Comparison of ENCODE assay signal across 8 cellular contexts in the genomic region with DNA sequence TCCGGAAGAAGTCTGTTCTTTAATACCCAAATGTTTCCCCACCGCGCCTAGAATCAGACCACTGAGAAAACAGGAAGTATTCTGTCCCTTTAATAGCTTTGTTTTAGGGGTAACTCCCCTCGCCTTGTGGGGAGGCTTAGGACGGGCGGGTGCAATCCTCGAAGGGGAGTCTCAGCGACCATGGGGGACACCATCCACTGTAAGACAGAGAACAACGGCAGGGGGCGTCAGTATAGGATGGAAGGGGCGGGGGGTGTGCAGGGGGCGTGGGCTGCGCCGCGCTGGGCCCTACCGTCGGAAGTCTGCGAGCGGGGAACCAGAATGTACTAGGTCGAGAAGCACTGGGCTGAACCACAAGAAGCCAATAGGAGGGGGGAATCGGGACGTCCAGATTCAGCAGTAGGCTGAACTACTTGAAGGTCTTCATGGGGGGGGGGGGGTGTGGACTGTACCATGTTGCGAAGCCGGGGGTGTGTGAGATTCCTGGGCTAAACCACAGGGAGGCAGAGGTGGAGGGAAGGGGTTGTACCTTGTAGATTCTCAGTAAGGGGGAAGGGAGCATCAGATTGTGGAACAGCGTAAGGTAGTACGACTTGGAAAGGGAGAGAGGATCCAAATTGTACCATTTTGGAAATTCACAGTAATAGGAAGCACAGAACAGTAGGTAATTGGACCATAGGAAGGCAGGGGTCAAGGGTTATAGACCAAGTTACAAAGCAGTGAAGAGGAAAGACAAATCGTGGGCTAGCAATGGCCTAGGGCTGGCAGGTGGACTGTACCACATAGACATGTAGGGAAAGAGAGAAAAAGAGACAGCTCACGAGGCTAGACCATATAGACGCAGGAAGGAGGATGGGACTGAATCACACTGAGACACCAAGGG. TPM values are rescaled to one million over a fixed set of nuclear protein-coding genes. Genes with fewer than 3 reads are reported as not detected.
DNase-seq lines count a peak whose midpoint lies in the region; ATAC-seq and TF ChIP-seq lines count a peak whose summit lies in the region.

No MANE protein-coding gene starts in this region.

- no peaks in the 10 kb centered on the region for H3K9me2 ChIP-seq in SU-DHL-6 (replicated peaks; ENCODE audit: insufficient read depth, low read length)

- peaks cover 19% of the 10 kb centered on the region for H3F3A ChIP-seq in SU-DHL-6 (ENCODE audit: insufficient read depth)

- TF ChIP-seq CTCF in SU-DHL-6 (IDR thresholded peaks at IDR 0.05; ENCODE audit: insufficient read depth, low read length, poor library complexity, severe bottlenecking) (peak; percentile 17), heart left ventricle (IDR thresholded peaks at IDR 0.05) (peak in 1 of 12 donors; percentile 15)

- H3K9me3 ChIP-seq in SU-DHL-6 (ENCODE audit: insufficient read depth, low read length) (no peaks in the 10 kb centered on the region), heart left ventricle (no peaks in the 10 kb centered on the region), aorta (ENCODE audit: control insufficient read depth, low read length) (no peaks in the 10 kb centered on the region)

- no peaks in the 10 kb centered on the region for H3K27me3 ChIP-seq in SU-DHL-6 (ENCODE audit: low read length)
- H3K27me3 ChIP-seq in heart left ventricle = no peaks in the 10 kb centered on the region
- no peaks in the 10 kb centered on the region for H3K27me3 ChIP-seq in aorta (ENCODE audit: control insufficient read depth in 1 of 2, insufficient read depth in 2 of 2, low read length in 1 of 2)

- H3K36me3 ChIP-seq in SU-DHL-6 (ENCODE audit: low read length) (no peaks in the 10 kb centered on the region), heart left ventricle (peaks cover 0 to 4% (median 0%) of the 10 kb centered on the region in 9 donors), aorta (ENCODE audit: control insufficient read depth in 1 of 2, insufficient read depth in 2 of 2, low read length in 1 of 2) (no peaks in the 10 kb centered on the region)

- H3K4me3 ChIP-seq in SU-DHL-6 (ENCODE audit: insufficient read depth, low read length, poor library complexity, severe bottlenecking) (peak overlapping the region; percentile 54), heart left ventricle (peak overlapping the region; percentile 6 to 93 (median 78)), aorta (ENCODE audit: low read length in 2 of 2) (peak overlapping the region; percentile 20 to 43)

- peaks cover 14 to 47% (median 29%) of the 10 kb centered on the region in 12 donors for H3K4me1 ChIP-seq in heart left ventricle
- no peaks in the 10 kb centered on the region for H3K4me1 ChIP-seq in aorta (ENCODE audit: control insufficient read depth in 1 of 2, insufficient read depth in 2 of 2, low read length in 2 of 2)

- peak overlapping the region; percentile 7 for H2AFZ ChIP-seq in SU-DHL-6 (ENCODE audit: low read depth, low read length, severe bottlenecking)

- peak overlapping the region; percentile 62 for H3K9ac ChIP-seq in SU-DHL-6 (ENCODE audit: low read length)

- peak; percentile 86 for DNase-seq in GDM1 (lab: John Stamatoyannopoulos, UW)
- DNase-seq in NCI-H1105 (lab: John Stamatoyannopoulos, UW) = peak; percentile 73
- peak; percentile 83 to 91 (median 88) for DNase-seq in heart left ventricle
- peak; percentile 67 to 97 (median 78) for DNase-seq in posterior cingulate gyrus
- DNase-seq in aorta = peak; percentile 88 to 89

- WGBS in adipose tissue, 3 donors = 5 to 7% (median 6%) methylated on average over 29 of the region's 29 CpGs
- 8 to 10% (median 9%) methylated on average over 29 of the region's 29 CpGs for WGBS in heart left ventricle, 4 donors
- WGBS in aorta, 2 donors = 8% methylated on average over 27 to 29 of the region's 29 CpGs

- no peak for TF ChIP-seq POLR2A in heart left ventricle (IDR thresholded peaks at IDR 0.05)

- H3K4me2 ChIP-seq in SU-DHL-6 (ENCODE audit: low read depth, low read length, poor library complexity, severe bottlenecking) = peak overlapping the region; percentile 72

- H3K79me2 ChIP-seq in SU-DHL-6 (ENCODE audit: insufficient read depth, low read length) = no peaks in the 10 kb centered on the region

- H3K27ac ChIP-seq in SU-DHL-6 (ENCODE audit: low read depth, low read length) (peak overlapping the region; percentile 89), adipose tissue (ENCODE audit: low read depth, low read length) (peak overlapping the region; percentile 90), heart left ventricle (peak overlapping the region; percentile 85 to 100 (median 96)), aorta (ENCODE audit: low read depth in 1 of 2, low read length in 2 of 2) (peak overlapping the region; percentile 83 to 93)

- intact Hi-C loops in heart left ventricle (cut with DNase I) = loop anchor here in 1 of 10 donors (2.0 to 5.0 kb wide), 2 partner anchors 19 to 334 kb away; a partner anchor contains a TSS
- intact Hi-C loops in posterior cingulate gyrus (cut with DNase I) = no loop called here
- intact Hi-C loops in aorta (cut with DNase I) = loop anchor here in 1 of 2 donors (10.0 kb wide), 1 partner anchor 1363 kb away; a partner anchor contains a TSS

- no peaks in the 10 kb centered on the region for H4K20me1 ChIP-seq in SU-DHL-6 (ENCODE audit: low read depth, low read length)

- ATAC-seq in HG02588 (IDR thresholded peaks at IDR 0.05; ENCODE audit: unreplicated experiment) (peak; percentile 7), heart left ventricle (peak; percentile 39 to 58 (median 46)), aorta (ENCODE audit: low FRiP score) (peak; percentile 75)

RNA-seq across cellular contexts. Expression of a gene that starts 1.0 kb away (rescaled TPM):
- polyA plus RNA-seq in adipose tissue (10 to 100 TPM in 1 of 3 donors, 1 to 10 TPM in 2; 2.9 to 10.9 (median 8.1) TPM), heart left ventricle (10 to 100 TPM in 1 of 2 donors, 1 to 10 TPM in 1; 3.9 to 11.6 TPM), aorta (1 to 10 TPM; 5.3 to 6.8 TPM)
- total RNA-seq in heart left ventricle (10 to 100 TPM in 5 of 9 donors, 1 to 10 TPM in 4; 1.4 to 34.2 (median 12.5) TPM), aorta (10 to 100 TPM in 1 of 2 donors, 1 to 10 TPM in 1; 1.5 to 10.7 TPM)

RNA-seq across cellular contexts. Expression of a gene that starts 7.8 kb away (rescaled TPM):
- polyA plus RNA-seq in adipose tissue = 10 to 100 TPM in 1 of 3 donors, 1 to 10 TPM in 2; 2.6 to 21.3 (median 2.7) TPM
- 10 to 100 TPM in 1 of 9 donors, 1 to 10 TPM in 8; 2.2 to 14.6 (median 5.8) TPM for total RNA-seq in heart left ventricle
- polyA plus RNA-seq in heart left ventricle = 10 to 100 TPM in 1 of 2 donors, 1 to 10 TPM in 1; 3.4 to 14.8 TPM
- 10 to 100 TPM in 1 of 2 donors, 1 to 10 TPM in 1; 6.4 to 12.0 TPM for total RNA-seq in aorta
- 10 to 100 TPM; 13.9 to 59.5 TPM for polyA plus RNA-seq in aorta

RNA-seq across cellular contexts. Expression of a gene that starts 18.9 kb away (rescaled TPM):
- polyA plus RNA-seq in adipose tissue = 10 to 100 TPM in 2 of 3 donors, 1 to 10 TPM in 1; 8.4 to 17.8 (median 17.7) TPM
- 10 to 100 TPM in 2 of 9 donors, 1 to 10 TPM in 7; 5.6 to 13.1 (median 8.6) TPM for total RNA-seq in heart left ventricle
- 10 to 100 TPM; 10.3 to 11.0 TPM for polyA plus RNA-seq in heart left ventricle
- total RNA-seq in aorta = 10 to 100 TPM; 14.6 to 17.9 TPM
- 10 to 100 TPM; 21.5 to 25.4 TPM for polyA plus RNA-seq in aorta

RNA-seq across cellular contexts. Expression of a gene that starts 19.2 kb away (rescaled TPM):
- 1,000 to 10,000 TPM; 2,059 to 2,549 (median 2,360) TPM for polyA plus RNA-seq in adipose tissue
- total RNA-seq in heart left ventricle = 100 to 1,000 TPM; 470 to 877 (median 692) TPM
- 1,000 to 10,000 TPM; 1,040 to 1,773 TPM for polyA plus RNA-seq in heart left ventricle
- 100 to 1,000 TPM; 900 to 909 TPM for total RNA-seq in aorta
- polyA plus RNA-seq in aorta = 1,000 to 10,000 TPM; 2,172 to 2,376 TPM

RNA-seq across cellular contexts. Expression of a gene that starts 23.3 kb away (rescaled TPM):
- polyA plus RNA-seq in adipose tissue = 1 to 10 TPM in 2 of 3 donors, under 1 TPM in 1; 0.56 to 4.2 (median 1.3) TPM
- not detected for total RNA-seq in heart left ventricle
- under 1 TPM in 1 of 2 donors, not detected in 1; 0.14 TPM for polyA plus RNA-seq in heart left ventricle
- total RNA-seq in aorta = under 1 TPM in 1 of 2 donors, not detected in 1; 0.45 TPM
- polyA plus RNA-seq in aorta = 10 to 100 TPM in 1 of 2 donors, under 1 TPM in 1; 0.74 to 12.3 TPM

Comparison
In these comparisons a context has a peak if more than half of its experiments do, and no peak if none do; other contexts are left out.
1. Peak in every context shown above with its lines: DNase-seq, ATAC-seq, H3K4me3 ChIP-seq and H3K27ac ChIP-seq.
2. ATAC-seq: peak in every context shown above with its lines; median percentile 75 in aorta; 46 in heart left ventricle; 7 in HG02588.